ENCODE assay signal across 19 cellular contexts in the genomic region with DNA sequence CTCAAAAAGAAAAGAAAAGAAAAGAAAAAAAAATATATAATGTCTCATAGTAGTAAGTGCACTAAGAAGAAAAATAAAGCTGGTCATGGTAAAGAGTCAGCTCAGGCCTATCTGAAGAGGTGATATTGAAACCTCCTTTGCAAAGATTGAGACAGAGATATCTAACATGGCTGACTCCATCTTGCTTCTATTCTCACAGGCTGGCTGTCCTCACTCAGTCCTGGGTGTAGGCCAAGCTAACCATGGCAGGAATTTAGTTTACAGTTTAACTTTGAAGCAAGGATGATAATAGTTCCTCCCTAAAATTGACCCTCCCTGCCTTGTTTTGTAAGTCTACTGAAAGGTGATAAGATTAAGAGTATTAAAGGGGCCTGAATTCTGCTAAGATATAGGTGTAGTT.
DNase-seq lines count a peak whose midpoint lies in the region; ATAC-seq and TF ChIP-seq lines count a peak whose summit lies in the region.
"Had no signal": no experiment of that assay in that cellular context is flagged by ENCODE, and none has a peak within 500 bp of the region (broad histone marks: within the 10 kb centered on the region; RNA-seq: fewer than 3 reads in every experiment).

No MANE protein-coding gene starts in this region.

- peak overlapping the region in 4 of 11 experiments; percentile 16 to 56 (median 40); a peak in 3 of 22 replicates for H3K9ac ChIP-seq in BLaER1 treated with 17β-estradiol and CSF1 and Interleukin-3, amounts not matched to agents 10 nM and 100 nM
- H3K9ac ChIP-seq in HUES48 (ENCODE audit: low read depth, low read length) (no peak overlapping the region), mammary epithelial cell (ENCODE audit: insufficient read depth, low read length) (no peak overlapping the region)

- BruUV-seq in mammary epithelial cell (replicated peaks; lab: Mats Ljungman, UMichigan) = TSS peak; percentile 80

- peak overlapping the region; percentile 70 for H2AFZ ChIP-seq in mammary epithelial cell (ENCODE audit: low read depth, low read length)

- H3K27ac ChIP-seq in BLaER1 treated with 17β-estradiol and CSF1 and Interleukin-3, amounts not matched to agents 10 nM and 100 nM = peak overlapping the region in 6 of 11 experiments; percentile 27 to 87 (median 69); a peak in 9 of 22 replicates
- peak overlapping the region; percentile 41 for H3K27ac ChIP-seq in HUES48 (ENCODE audit: low read depth, low read length)
- peak overlapping the region; percentile 78 for H3K27ac ChIP-seq in mammary epithelial cell (ENCODE audit: insufficient read depth, low read depth, low read length)
- H3K27ac ChIP-seq: cardiac muscle cell, thoracic aorta had no signal

- H3K36me3 ChIP-seq in BLaER1 treated with 17β-estradiol and CSF1 and Interleukin-3, amounts not matched to agents 10 nM and 100 nM = no peaks in the 10 kb centered on the region
- H3K36me3 ChIP-seq in HUES48 (ENCODE audit: control insufficient read depth, insufficient read depth, low read length) = no peaks in the 10 kb centered on the region; the same call in 1 of the 2 replicates
- H3K36me3 ChIP-seq in mammary epithelial cell (ENCODE audit: insufficient read depth, low read length) = no peaks in the 10 kb centered on the region
- H3K36me3 ChIP-seq: BE2C, cardiac muscle cell, thoracic aorta had no signal

- intact Hi-C loops in mammary epithelial cell (cut with micrococcal nuclease) = no loop called here
- intact Hi-C loops in activated CD8-positive, alpha-beta T cell treated with anti-CD3 and anti-CD28 coated beads for 36 hours (cut with micrococcal nuclease) = no loop called here

- no peak overlapping the region for H3K27ac Mint-ChIP-seq in activated CD8-positive, alpha-beta T cell treated with anti-CD3 and anti-CD28 coated beads for 36 hours
- H3K27ac Mint-ChIP-seq: activated CD4-positive, alpha-beta T cell treated with anti-CD3 and anti-CD28 coated beads, Interleukin-2, amount 10 ng/mL, durations not matched to agents 24 days and 14 days; activated naive CD8-positive, alpha-beta T cell treated with anti-CD3 and anti-CD28 coated beads, Interleukin-2, amount 10 ng/mL, durations not matched to agents 7 days and 5 days had no signal

- no peak overlapping the region for H3K4me3 ChIP-seq in BLaER1 treated with 17β-estradiol and CSF1 and Interleukin-3, amounts not matched to agents 10 nM and 100 nM
- H3K4me3 ChIP-seq in HUES48 (ENCODE audit: low read depth, low read length) = no peak overlapping the region
- H3K4me3 ChIP-seq in mammary epithelial cell (replicated peaks in 1 of 3; ENCODE audit: insufficient read depth in 1 of 3, low read depth in 2 of 3, low read length in 3 of 3) = no peak overlapping the region
- H3K4me3 ChIP-seq: cardiac muscle cell, thoracic aorta had no signal

- peak overlapping the region in 3 of 11 experiments; percentile 16 to 48 (median 25); a peak in 4 of 22 replicates for H3K4me2 ChIP-seq in BLaER1 treated with 17β-estradiol and CSF1 and Interleukin-3, amounts not matched to agents 10 nM and 100 nM
- H3K4me2 ChIP-seq in mammary epithelial cell (ENCODE audit: insufficient read depth, low read depth, low read length) = no peak overlapping the region

- no peaks in the 10 kb centered on the region for H3K27me3 ChIP-seq in BLaER1 treated with 17β-estradiol and CSF1 and Interleukin-3, amounts not matched to agents 10 nM and 100 nM
- no peaks in the 10 kb centered on the region for H3K27me3 ChIP-seq in HUES48 (ENCODE audit: control insufficient read depth, insufficient read depth, low read length)
- H3K27me3 ChIP-seq in mammary epithelial cell (ENCODE audit: insufficient read depth, low read length) = no peaks in the 10 kb centered on the region
- H3K27me3 ChIP-seq: BE2C, cardiac muscle cell had no signal

- no peaks in the 10 kb centered on the region for H3K79me2 ChIP-seq in mammary epithelial cell (ENCODE audit: insufficient read depth, low read length)

- CTCF ChIA-PET in mammary epithelial cell (lab: Charles Lee; ENCODE audit: low non-redundant PET) = no interaction called here
- CTCF ChIA-PET in activated CD8-positive, alpha-beta T cell treated with anti-CD3 and anti-CD28 coated beads for 36 hours (lab: Charles Lee) = no interaction called here

- peaks cover 9 to 26% (median 14%) of the 10 kb centered on the region in 11 experiments; a peak in 18 of 22 replicates for H3K9me3 ChIP-seq in BLaER1 treated with 17β-estradiol and CSF1 and Interleukin-3, amounts not matched to agents 10 nM and 100 nM (replicated peaks in 1 of 11)
- H3K9me3 ChIP-seq in HUES48 (ENCODE audit: control insufficient read depth, insufficient read depth, low read length) = peaks cover 22% of the 10 kb centered on the region
- H3K9me3 ChIP-seq in mammary epithelial cell (replicated peaks; ENCODE audit: insufficient read depth, low read length) = peaks cover 27% of the 10 kb centered on the region
- H3K9me3 ChIP-seq: BE2C, thoracic aorta had no signal

- H3K4me3 Mint-ChIP-seq in activated CD8-positive, alpha-beta T cell treated with anti-CD3 and anti-CD28 coated beads for 36 hours = no peak overlapping the region
- H3K4me3 Mint-ChIP-seq: activated CD4-positive, alpha-beta T cell treated with anti-CD3 and anti-CD28 coated beads, Interleukin-2, amount 10 ng/mL, durations not matched to agents 24 days and 14 days; activated naive CD8-positive, alpha-beta T cell treated with anti-CD3 and anti-CD28 coated beads, Interleukin-2, amount 10 ng/mL, durations not matched to agents 7 days and 5 days had no signal

- no peaks in the 10 kb centered on the region for H3K4me1 Mint-ChIP-seq in activated CD8-positive, alpha-beta T cell treated with anti-CD3 and anti-CD28 coated beads for 36 hours (ENCODE audit: low read depth)
- H3K4me1 Mint-ChIP-seq: activated CD4-positive, alpha-beta T cell treated with anti-CD3 and anti-CD28 coated beads, Interleukin-2, amount 10 ng/mL, durations not matched to agents 24 days and 14 days; activated naive CD8-positive, alpha-beta T cell treated with anti-CD3 and anti-CD28 coated beads, Interleukin-2, amount 10 ng/mL, durations not matched to agents 7 days and 5 days had no signal

- dilution Hi-C loops in mammary epithelial cell (cut with HindIII; ENCODE audit: low sequenced_read_pairs) = no loop called here

- TF ChIP-seq CTCF in mammary epithelial cell (conservative IDR thresholded peaks at IDR 0.05 in 1 of 2, IDR thresholded peaks at IDR 0.05 in 1 of 2; ENCODE audit: extremely low read depth in 1 of 2, insufficient read depth in 1 of 2, low read depth in 1 of 2, low read length in 2 of 2) = no peak
- TF ChIP-seq CTCF in activated CD8-positive, alpha-beta T cell treated with anti-CD3 and anti-CD28 coated beads for 36 hours (IDR thresholded peaks at IDR 0.05) = no peak

- no peak for DNase-seq in mammary epithelial cell
- peak; percentile 28 for DNase-seq in mucosa of gallbladder (ENCODE audit: low spot score)
- DNase-seq in activated CD8-positive, alpha-beta T cell treated with anti-CD3 and anti-CD28 coated beads for 36 hours = no peak
- no peak for DNase-seq in NCI-H524 (lab: John Stamatoyannopoulos, UW)
- no peak for DNase-seq in mesenteric fat pad (ENCODE audit: low spot score)
- no peak for DNase-seq in hypothalamus (lab: John Stamatoyannopoulos, UW)
- DNase-seq: activated CD4-positive, alpha-beta T cell treated with anti-CD3 and anti-CD28 coated beads, Interleukin-2, amount 10 ng/mL, durations not matched to agents 24 days and 14 days; activated naive CD8-positive, alpha-beta T cell treated with anti-CD3 and anti-CD28 coated beads, Interleukin-2, amount 10 ng/mL, durations not matched to agents 7 days and 5 days; BE2C; effector CD4-positive, alpha-beta T cell; KBM-7; left cardiac atrium; NCI-H2081 treated with DMSO at 0.1 percent for 48 hours; NCI-H69 had no signal

- no peaks in the 10 kb centered on the region for H3K27me3 Mint-ChIP-seq in activated CD8-positive, alpha-beta T cell treated with anti-CD3 and anti-CD28 coated beads for 36 hours
- H3K27me3 Mint-ChIP-seq: activated CD4-positive, alpha-beta T cell treated with anti-CD3 and anti-CD28 coated beads, Interleukin-2, amount 10 ng/mL, durations not matched to agents 24 days and 14 days; activated naive CD8-positive, alpha-beta T cell treated with anti-CD3 and anti-CD28 coated beads, Interleukin-2, amount 10 ng/mL, durations not matched to agents 7 days and 5 days had no signal

- in situ Hi-C loops in mammary epithelial cell (cut with MboI; ENCODE audit: low sequenced_read_pairs in 2 of 2) = no loop called here

- POLR2A ChIA-PET in activated CD8-positive, alpha-beta T cell treated with anti-CD3 and anti-CD28 coated beads for 36 hours (lab: Charles Lee) = no interaction called here

- no peaks in the 10 kb centered on the region for H3K9me3 Mint-ChIP-seq in activated CD8-positive, alpha-beta T cell treated with anti-CD3 and anti-CD28 coated beads for 36 hours
- H3K9me3 Mint-ChIP-seq: activated CD4-positive, alpha-beta T cell treated with anti-CD3 and anti-CD28 coated beads, Interleukin-2, amount 10 ng/mL, durations not matched to agents 24 days and 14 days; activated naive CD8-positive, alpha-beta T cell treated with anti-CD3 and anti-CD28 coated beads, Interleukin-2, amount 10 ng/mL, durations not matched to agents 7 days and 5 days had no signal

- no peaks in the 10 kb centered on the region for H3K36me3 Mint-ChIP-seq in activated CD8-positive, alpha-beta T cell treated with anti-CD3 and anti-CD28 coated beads for 36 hours (ENCODE audit: low read depth)
- H3K36me3 Mint-ChIP-seq: activated naive CD8-positive, alpha-beta T cell treated with anti-CD3 and anti-CD28 coated beads, Interleukin-2, amount 10 ng/mL, durations not matched to agents 7 days and 5 days had no signal

- ATAC-seq in activated CD8-positive, alpha-beta T cell treated with anti-CD3 and anti-CD28 coated beads for 36 hours = no peak
- ATAC-seq: sciatic nerve had no signal

- H3K4me1 ChIP-seq in BLaER1 treated with 17β-estradiol and CSF1 and Interleukin-3, amounts not matched to agents 10 nM and 100 nM = peaks cover 0 to 25% (median 0%) of the 10 kb centered on the region in 10 experiments; a peak in 4 of 20 replicates
- no peaks in the 10 kb centered on the region for H3K4me1 ChIP-seq in HUES48 (ENCODE audit: control insufficient read depth, insufficient read depth, low read length)
- H3K4me1 ChIP-seq in mammary epithelial cell (ENCODE audit: insufficient read depth, low read length) = peaks cover 14% of the 10 kb centered on the region
- H3K4me1 ChIP-seq: BE2C had no signal

- no peaks in the 10 kb centered on the region for H4K20me1 ChIP-seq in BLaER1 treated with 17β-estradiol and CSF1 and Interleukin-3, amounts not matched to agents 10 nM and 100 nM
- no peaks in the 10 kb centered on the region for H4K20me1 ChIP-seq in mammary epithelial cell (ENCODE audit: insufficient read depth, low read length)
